Comparison of ENCODE assay signal across 10 cellular contexts in the genomic region with DNA sequence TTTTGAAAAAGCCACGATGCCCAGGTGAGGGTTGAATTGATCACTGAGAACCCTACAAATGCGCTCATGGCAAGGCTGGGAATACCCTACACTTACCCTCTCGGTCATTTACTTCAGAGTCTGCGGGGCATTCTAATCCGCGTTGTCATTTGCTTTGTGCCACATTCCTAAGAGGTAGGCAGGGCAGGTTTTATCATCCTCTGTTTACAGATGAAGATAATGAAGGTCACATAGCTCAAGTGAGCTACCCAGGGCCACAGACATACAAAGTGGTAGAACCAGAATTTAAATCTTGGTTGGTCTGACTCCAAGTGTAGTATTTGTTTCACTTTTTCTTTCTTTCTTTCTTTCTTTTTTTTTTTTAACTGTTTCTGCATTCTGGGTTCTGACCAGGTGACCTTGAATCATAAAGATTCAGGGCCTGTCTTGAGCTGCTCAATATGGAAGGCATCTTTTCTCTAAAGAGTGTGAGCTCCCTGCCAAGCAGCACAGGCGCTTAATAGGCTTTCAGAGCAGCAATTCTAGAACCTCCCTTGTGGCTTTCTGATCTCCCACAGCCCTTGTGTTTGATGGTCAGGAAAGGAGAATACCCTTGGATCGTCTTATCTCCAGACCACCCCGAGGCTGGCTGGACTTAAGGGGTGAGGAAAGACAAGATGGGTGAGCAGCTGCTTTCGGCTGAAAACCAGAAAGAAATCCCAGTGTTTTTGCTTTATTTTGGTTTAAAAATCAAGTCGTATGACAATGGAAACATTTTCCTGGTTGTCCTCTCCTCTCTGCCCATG. TPM values are rescaled to one million over a fixed set of nuclear protein-coding genes. Genes with fewer than 3 reads are reported as not detected.
DNase-seq lines count a peak whose midpoint lies in the region; ATAC-seq, FAIRE-seq and TF ChIP-seq lines count a peak whose summit lies in the region.
"Had no signal": no experiment of that assay in that cellular context is flagged by ENCODE, and none has a peak within 500 bp of the region (broad histone marks: within the 10 kb centered on the region; RNA-seq: fewer than 3 reads in every experiment).

No MANE protein-coding gene starts in this region.

- CTCF ChIA-PET in activated CD8-positive, alpha-beta T cell treated with anti-CD3 and anti-CD28 coated beads for 36 hours (lab: Charles Lee): interaction anchor here (0.6 to 9.3 kb wide), 11 partner anchors 18 to 218 kb away, joined by 3 to 87 read pairs (median 3); no protein-coding TSS in a partner anchor

- intact Hi-C loops in activated CD8-positive, alpha-beta T cell treated with anti-CD3 and anti-CD28 coated beads for 36 hours (cut with micrococcal nuclease): loop anchor here (1.0 to 2.0 kb wide), 2 partner anchors 21 to 40 kb away; no protein-coding TSS in a partner anchor
- intact Hi-C loops in right cardiac atrium (cut with DNase I): no loop called here

- peak; percentile 66 for FAIRE-seq in GM12891 (lab: Jason Lieb, UNC)
- FAIRE-seq: endothelial cell of umbilical vein had no signal

- no peak for TF ChIP-seq CTCF in activated CD8-positive, alpha-beta T cell treated with anti-CD3 and anti-CD28 coated beads for 36 hours (IDR thresholded peaks at IDR 0.05)

- peak overlapping the region; percentile 90 for H3K4me3 Mint-ChIP-seq in activated CD8-positive, alpha-beta T cell treated with anti-CD3 and anti-CD28 coated beads for 36 hours
- peak overlapping the region; percentile 100 for H3K4me3 Mint-ChIP-seq in natural killer cell treated with Interleukin-12 subunit alpha and Interleukin-12 subunit beta and Interleukin-15 and Interleukin-18, amount 100 ng/mL, for 72 hours
- H3K4me3 Mint-ChIP-seq: neural crest cell had no signal

- H3K4me1 ChIP-seq in right cardiac atrium (ENCODE audit: control insufficient read depth, insufficient read depth, low read length): peaks cover 6% of the 10 kb centered on the region

- H3K4me1 Mint-ChIP-seq in activated CD8-positive, alpha-beta T cell treated with anti-CD3 and anti-CD28 coated beads for 36 hours (ENCODE audit: low read depth): peaks cover 54% of the 10 kb centered on the region
- H3K4me1 Mint-ChIP-seq in natural killer cell treated with Interleukin-12 subunit alpha and Interleukin-12 subunit beta and Interleukin-15 and Interleukin-18, amount 100 ng/mL, for 72 hours (ENCODE audit: low read depth in 2 of 2): peaks cover 54 to 77% of the 10 kb centered on the region in 2 donors
- H3K4me1 Mint-ChIP-seq: neural crest cell had no signal

- no peaks in the 10 kb centered on the region for H3K27me3 ChIP-seq in right cardiac atrium (ENCODE audit: control insufficient read depth, insufficient read depth)

- 60% methylated on average over 11 of the region's 11 CpGs for WGBS in right cardiac atrium

- no peak overlapping the region for H3K27ac ChIP-seq in right cardiac atrium (ENCODE audit: low read length)

- H3K9me3 ChIP-seq in right cardiac atrium (ENCODE audit: control insufficient read depth, low read length): no peaks in the 10 kb centered on the region

- DNase-seq in GM12891 (ENCODE audit: insufficient read length, low spot score) (no peak), D341Med (ENCODE audit: low spot score) (no peak), right cardiac atrium (no peak), NCI-H446 (lab: John Stamatoyannopoulos, UW) (no peak), cerebellum (ENCODE audit: low spot score) (no peak)
- peak; percentile 31 for DNase-seq in activated CD8-positive, alpha-beta T cell treated with anti-CD3 and anti-CD28 coated beads for 36 hours
- no peak for DNase-seq in natural killer cell treated with Interleukin-12 subunit alpha and Interleukin-12 subunit beta and Interleukin-15 and Interleukin-18, amount 100 ng/mL, for 72 hours (ENCODE audit: low spot score)

- no peaks in the 10 kb centered on the region for H3K9me3 Mint-ChIP-seq in activated CD8-positive, alpha-beta T cell treated with anti-CD3 and anti-CD28 coated beads for 36 hours
- H3K9me3 Mint-ChIP-seq in natural killer cell treated with Interleukin-12 subunit alpha and Interleukin-12 subunit beta and Interleukin-15 and Interleukin-18, amount 100 ng/mL, for 72 hours: peaks cover 4% of the 10 kb centered on the region
- H3K9me3 Mint-ChIP-seq: neural crest cell had no signal

- ATAC-seq in HG02763 (IDR thresholded peaks at IDR 0.05; ENCODE audit: unreplicated experiment): peak; percentile 26
- peak; percentile 40 for ATAC-seq in activated CD8-positive, alpha-beta T cell treated with anti-CD3 and anti-CD28 coated beads for 36 hours
- ATAC-seq in natural killer cell treated with Interleukin-12 subunit alpha and Interleukin-12 subunit beta and Interleukin-15 and Interleukin-18, amount 100 ng/mL, for 72 hours: peak; percentile 50 to 78
- no peak for ATAC-seq in right cardiac atrium

- POLR2A ChIA-PET in activated CD8-positive, alpha-beta T cell treated with anti-CD3 and anti-CD28 coated beads for 36 hours (lab: Charles Lee): interaction anchor here (0.6 to 12.4 kb wide), 12 partner anchors 12 to 371 kb away, joined by 3 to 117 read pairs (median 6); no protein-coding TSS in a partner anchor

- no peak for TF ChIP-seq POLR2A in GM12891 (IDR thresholded peaks at IDR 0.05; ENCODE audit: low read depth, low read length)

- H3K36me3 Mint-ChIP-seq in activated CD8-positive, alpha-beta T cell treated with anti-CD3 and anti-CD28 coated beads for 36 hours (ENCODE audit: low read depth): peaks cover 34% of the 10 kb centered on the region
- peaks cover 35% of the 10 kb centered on the region for H3K36me3 Mint-ChIP-seq in natural killer cell treated with Interleukin-12 subunit alpha and Interleukin-12 subunit beta and Interleukin-15 and Interleukin-18, amount 100 ng/mL, for 72 hours

- H3K27me3 Mint-ChIP-seq in activated CD8-positive, alpha-beta T cell treated with anti-CD3 and anti-CD28 coated beads for 36 hours: no peaks in the 10 kb centered on the region
- H3K27me3 Mint-ChIP-seq in natural killer cell treated with Interleukin-12 subunit alpha and Interleukin-12 subunit beta and Interleukin-15 and Interleukin-18, amount 100 ng/mL, for 72 hours: no peaks in the 10 kb centered on the region

- H3K27ac Mint-ChIP-seq in activated CD8-positive, alpha-beta T cell treated with anti-CD3 and anti-CD28 coated beads for 36 hours: peak overlapping the region; percentile 98
- peak overlapping the region; percentile 99 to 100 for H3K27ac Mint-ChIP-seq in natural killer cell treated with Interleukin-12 subunit alpha and Interleukin-12 subunit beta and Interleukin-15 and Interleukin-18, amount 100 ng/mL, for 72 hours

- H3K4me3 ChIP-seq in right cardiac atrium (ENCODE audit: low read length): no peak overlapping the region

TF ChIP-seq in GM12891, 5 proteins besides CTCF, POLR2A, EP300 and RAD21:
- no peak for TF ChIP-seq TAF1 (IDR thresholded peaks at IDR 0.05; ENCODE audit: low read depth, low read length)
- TF ChIP-seq PAX5 (IDR thresholded peaks at IDR 0.05; ENCODE audit: insufficient read depth, low read length, severe bottlenecking): no peak
- no peak for TF ChIP-seq POU2F2 (IDR thresholded peaks at IDR 0.05; ENCODE audit: low read depth, low read length)
- no peak for TF ChIP-seq SPI1 (IDR thresholded peaks at IDR 0.05; ENCODE audit: low read depth, low read length)
- TF ChIP-seq POLR2AphosphoS5 (IDR thresholded peaks at IDR 0.05; ENCODE audit: low read depth, low read length): no peak

RNA-seq across cellular contexts. Expression of a gene that starts 0.7 kb away (rescaled TPM):
- polyA plus RNA-seq in GM12891 (2012; ENCODE audit: low read depth, missing spikeins): 74.9 TPM
- 10 to 100 TPM; 46.4 to 47.0 TPM for total RNA-seq in activated CD8-positive, alpha-beta T cell treated with anti-CD3 and anti-CD28 coated beads for 36 hours
- 100 to 1,000 TPM; 219 to 220 TPM for total RNA-seq in natural killer cell treated with Interleukin-12 subunit alpha and Interleukin-12 subunit beta and Interleukin-15 and Interleukin-18, amount 100 ng/mL, for 72 hours
- total RNA-seq in right cardiac atrium: 1 to 10 TPM in 1 of 4 donors, under 1 TPM in 2, not detected in 1; 0.53 to 3.0 (median 0.54) TPM
- polyA plus RNA-seq in right cardiac atrium: 0.91 TPM
- total RNA-seq in cerebellum: not detected
- total RNA-seq: endothelial cell of umbilical vein, neural crest cell had no signal
- polyA plus RNA-seq: endothelial cell of umbilical vein had no signal

RNA-seq across cellular contexts. Expression of a gene that starts 56.8 kb away (rescaled TPM):
- 2.1 TPM for polyA plus RNA-seq in GM12891 (2012; ENCODE audit: low read depth, missing spikeins)
- total RNA-seq in activated CD8-positive, alpha-beta T cell treated with anti-CD3 and anti-CD28 coated beads for 36 hours: 1 to 10 TPM in 1 of 2 experiments, under 1 TPM in 1; 0.50 to 4.4 TPM
- total RNA-seq in natural killer cell treated with Interleukin-12 subunit alpha and Interleukin-12 subunit beta and Interleukin-15 and Interleukin-18, amount 100 ng/mL, for 72 hours: 10 to 100 TPM in 1 of 2 donors, 1 to 10 TPM in 1; 5.3 to 21.2 TPM
- total RNA-seq in right cardiac atrium (1 to 10 TPM; 4.1 to 8.1 (median 6.3) TPM), cerebellum (6.4 TPM)
- 1.3 TPM for polyA plus RNA-seq in right cardiac atrium

Comparison
In these comparisons a context has a peak if more than half of its experiments do, and no peak if none do; other contexts are left out.
1. ATAC-seq: peak in HG02763 (single experiment), activated CD8-positive, alpha-beta T cell treated with anti-CD3 and anti-CD28 coated beads for 36 hours (single experiment) and natural killer cell treated with Interleukin-12 subunit alpha and Interleukin-12 subunit beta and Interleukin-15 and Interleukin-18, amount 100 ng/mL, for 72 hours (2 of 2); none in right cardiac atrium (0 of 2).
2. RNA of a gene that starts 0.7 kb away (total RNA-seq): 219 to 220 TPM in natural killer cell treated with Interleukin-12 subunit alpha and Interleukin-12 subunit beta and Interleukin-15 and Interleukin-18, amount 100 ng/mL, for 72 hours and 46.4 to 47.0 TPM in activated CD8-positive, alpha-beta T cell treated with anti-CD3 and anti-CD28 coated beads for 36 hours; 0.53 to 3.0 TPM in right cardiac atrium and not detected in cerebellum (single experiment); every median in the first group is over 10 times any median in the second.